18 cellular contexts compared by ENCODE assay signal in genomic region chrY:7720970-7721369, GRCh38.
DNase-seq lines count a peak whose midpoint lies in the region; ATAC-seq and TF ChIP-seq lines count a peak whose summit lies in the region.
"Had no signal": no experiment of that assay in that cellular context is flagged by ENCODE, and none has a peak within 500 bp of the region (broad histone marks: within the 10 kb centered on the region; RNA-seq: fewer than 3 reads in every experiment).

No MANE protein-coding gene starts in this region.

- CTCF ChIA-PET in OCI-LY7 (lab: Charles Lee; ENCODE audit: unreplicated experiment), result no interaction called here

- H3K4me1 ChIP-seq in OCI-LY7 (ENCODE audit: insufficient read depth, low read length, poor library complexity, severe bottlenecking), result peaks cover 29% of the 10 kb centered on the region
- H3K4me1 ChIP-seq: BLaER1, HAP-1 had no signal

- peaks cover 57% of the 10 kb centered on the region for H3K4me1 Mint-ChIP-seq in dendritic cell treated with granulocyte-macrophage colony-stimulating factor and Interleukin-4, amounts not matched to agents 40 ng/mL and 50 ng/mL, for 4 days (ENCODE audit: low read depth)
- H3K4me1 Mint-ChIP-seq in natural killer cell, result no peaks in the 10 kb centered on the region
- H3K4me1 Mint-ChIP-seq: CD4-positive, alpha-beta memory T cell had no signal

- no peaks in the 10 kb centered on the region for H3K9me3 Mint-ChIP-seq in dendritic cell treated with granulocyte-macrophage colony-stimulating factor and Interleukin-4, amounts not matched to agents 40 ng/mL and 50 ng/mL, for 4 days
- no peaks in the 10 kb centered on the region for H3K9me3 Mint-ChIP-seq in natural killer cell
- H3K9me3 Mint-ChIP-seq: CD4-positive, alpha-beta memory T cell had no signal

- no peaks in the 10 kb centered on the region for H3K36me3 ChIP-seq in OCI-LY7 (ENCODE audit: insufficient read depth, low read length)
- H3K36me3 ChIP-seq: BLaER1, HAP-1 had no signal

- BruUV-seq in OCI-LY7 (replicated peaks; lab: Mats Ljungman, UMichigan), result no TSS peak

- no peaks in the 10 kb centered on the region for H3K9me3 ChIP-seq in OCI-LY7 (ENCODE audit: low read length)
- H3K9me3 ChIP-seq: BLaER1, HAP-1 had no signal

- DNase-seq in ELR (ENCODE audit: low read depth), result peak; percentile 10
- peak; percentile 39 for DNase-seq in OCI-LY7 (ENCODE audit: low spot score)
- DNase-seq in renal cortical epithelial cell (ENCODE audit: low read depth), result peak; percentile 47
- no peak for DNase-seq in natural killer cell
- DNase-seq in SHP77 (lab: John Stamatoyannopoulos, UW), result no peak
- DNase-seq in cortex of kidney (lab: John Stamatoyannopoulos, UW), result no peak
- DNase-seq: 8988T; Calu3; CD4-positive, alpha-beta memory T cell; DMS79 treated with DMSO at 0.1 percent for 48 hours; GM23248; IMR-90 had no signal

- H3K4me2 ChIP-seq in OCI-LY7 (ENCODE audit: low read length), result no peak overlapping the region
- H3K4me2 ChIP-seq: BLaER1 had no signal

- no peaks in the 10 kb centered on the region for H4K20me1 ChIP-seq in OCI-LY7 (ENCODE audit: insufficient read depth, low read length)
- H4K20me1 ChIP-seq: BLaER1 had no signal

- H2AFZ ChIP-seq in OCI-LY7 (ENCODE audit: low read length), result no peak overlapping the region
- H2AFZ ChIP-seq: GM23248 had no signal

- no peaks in the 10 kb centered on the region for H3K27me3 Mint-ChIP-seq in dendritic cell treated with granulocyte-macrophage colony-stimulating factor and Interleukin-4, amounts not matched to agents 40 ng/mL and 50 ng/mL, for 4 days
- H3K27me3 Mint-ChIP-seq in natural killer cell (ENCODE audit: low read depth in 2 of 2), result peaks cover 0 to 7% of the 10 kb centered on the region in 2 donors

- no peaks in the 10 kb centered on the region for H3K9me2 ChIP-seq in OCI-LY7 (ENCODE audit: insufficient read depth, low read length)

- H3K4me3 Mint-ChIP-seq in dendritic cell treated with granulocyte-macrophage colony-stimulating factor and Interleukin-4, amounts not matched to agents 40 ng/mL and 50 ng/mL, for 4 days, result no peak overlapping the region
- H3K4me3 Mint-ChIP-seq in natural killer cell, result no peak overlapping the region
- H3K4me3 Mint-ChIP-seq: CD14-positive monocyte; CD4-positive, alpha-beta memory T cell had no signal

- peaks cover 8% of the 10 kb centered on the region for H3K36me3 Mint-ChIP-seq in dendritic cell treated with granulocyte-macrophage colony-stimulating factor and Interleukin-4, amounts not matched to agents 40 ng/mL and 50 ng/mL, for 4 days (ENCODE audit: low read depth)
- no peaks in the 10 kb centered on the region for H3K36me3 Mint-ChIP-seq in natural killer cell
- H3K36me3 Mint-ChIP-seq: CD14-positive monocyte; CD4-positive, alpha-beta memory T cell had no signal

- no peak for ATAC-seq in natural killer cell
- ATAC-seq: GM12878 had no signal

- POLR2A ChIA-PET in OCI-LY7 (lab: Charles Lee), result no interaction called here

- no peak overlapping the region for H3K4me3 ChIP-seq in OCI-LY7 (ENCODE audit: low read depth, low read length, poor library complexity, severe bottlenecking)
- H3K4me3 ChIP-seq: BLaER1, GM12878, GM23248, HAP-1 had no signal

- TF ChIP-seq CTCF in OCI-LY7 (conservative IDR thresholded peaks at IDR 0.05; ENCODE audit: low read length), result no peak
- TF ChIP-seq CTCF in natural killer cell (IDR thresholded peaks at IDR 0.05), result no peak

- intact Hi-C loops in OCI-LY7 (cut with micrococcal nuclease; ENCODE audit: unreplicated experiment) (loop anchor here (5.0 kb wide), 2 partner anchors 151 to 816 kb away; no protein-coding TSS in a partner anchor), natural killer cell (cut with micrococcal nuclease) (no loop called here)
- intact Hi-C loops in dendritic cell treated with granulocyte-macrophage colony-stimulating factor and Interleukin-4, amounts not matched to agents 40 ng/mL and 50 ng/mL, for 4 days (cut with micrococcal nuclease), result loop anchor here (5.0 kb wide), 1 partner anchor 96 kb away; no protein-coding TSS in a partner anchor

- H3K79me2 ChIP-seq in OCI-LY7 (ENCODE audit: insufficient read depth, low read depth, low read length), result no peaks in the 10 kb centered on the region

- H3K27ac ChIP-seq in OCI-LY7 (ENCODE audit: low read depth, low read length, poor library complexity, severe bottlenecking), result no peak overlapping the region
- H3K27ac ChIP-seq: BLaER1, GM23248, HL-60 had no signal

- peak overlapping the region; percentile 92 for H3K27ac Mint-ChIP-seq in dendritic cell treated with granulocyte-macrophage colony-stimulating factor and Interleukin-4, amounts not matched to agents 40 ng/mL and 50 ng/mL, for 4 days
- no peak overlapping the region for H3K27ac Mint-ChIP-seq in natural killer cell
- H3K27ac Mint-ChIP-seq: CD4-positive, alpha-beta memory T cell had no signal

Comparison
In these comparisons a context has a peak if more than half of its experiments do, and no peak if none do; other contexts are left out.
1. DNase-seq: peak in ELR (single experiment), OCI-LY7 (single experiment) and renal cortical epithelial cell (single experiment); none in natural killer cell (single experiment), SHP77 (0 of 2) and cortex of kidney (single experiment).